8 cellular contexts compared by ENCODE assay signal in the genomic region with DNA sequence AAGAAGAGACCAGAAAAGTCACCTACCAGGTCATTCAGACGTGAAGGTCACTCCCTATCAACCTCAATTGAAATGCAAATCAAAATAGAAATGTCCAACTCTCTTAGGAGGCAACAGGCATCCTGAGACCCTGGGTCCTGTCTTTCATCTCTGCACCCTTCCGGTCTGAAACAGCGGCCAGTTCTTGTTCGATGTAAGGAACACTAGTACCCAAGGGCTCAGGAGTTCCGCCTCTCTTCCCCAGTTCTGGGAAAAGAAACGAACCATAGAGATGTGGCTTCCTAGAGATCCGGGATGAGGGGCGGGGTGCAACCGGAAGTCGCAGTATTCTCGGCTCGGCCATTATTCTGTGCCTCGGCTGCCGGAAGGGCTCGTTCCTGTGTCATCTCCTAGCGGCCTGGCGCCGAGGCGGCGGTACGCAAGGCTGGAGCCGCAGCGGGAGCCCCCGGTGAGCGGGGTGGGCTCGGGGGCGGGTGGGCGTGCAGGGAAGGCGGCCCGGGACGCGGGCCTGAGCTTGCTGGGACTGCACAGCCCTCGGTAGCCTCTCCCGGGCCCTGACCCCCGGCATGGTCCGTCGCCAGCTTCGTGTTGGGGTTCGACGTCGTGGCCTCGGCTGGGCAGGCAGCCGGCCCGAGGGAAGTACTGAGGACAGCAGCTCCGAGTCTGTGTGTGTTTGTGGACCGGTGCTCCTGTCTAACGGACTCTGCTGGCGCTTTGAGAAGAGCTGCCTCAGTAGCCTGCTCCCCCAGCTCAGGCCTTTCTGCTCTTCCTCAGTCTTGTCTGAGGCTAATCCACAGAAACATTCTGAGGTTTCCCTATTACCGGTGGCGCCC. TPM values are rescaled to one million over a fixed set of nuclear protein-coding genes. Genes with fewer than 3 reads are reported as not detected.
A peak's percentile ranks its signal among the peaks of the same experiment; 100 is the strongest.
DNase-seq lines count a peak whose midpoint lies in the region; ATAC-seq lines count a peak whose summit lies in the region.

A gene (plus strand): TSS at position 341 of the 833 bp plus-strand sequence. CDS start 4,119 bp downstream, outside the sequence.

- peak; percentile 95 for ATAC-seq in GM18867 (IDR thresholded peaks at IDR 0.05; ENCODE audit: unreplicated experiment)
- ATAC-seq in HG03097 (IDR thresholded peaks at IDR 0.05; ENCODE audit: low FRiP score, unreplicated experiment), result peak; percentile 85

- DNase-seq in AG08395 (ENCODE audit: low spot score) (peak; percentile 94), NCI-H2227 treated with DMSO at 0.1 percent for 48 hours (lab: John Stamatoyannopoulos, UW) (peak; percentile 48), cerebellum (ENCODE audit: low spot score) (peak; percentile 90), kidney glomerular epithelial cell (lab: John Stamatoyannopoulos, UW) (peak; percentile 69)
- DNase-seq in activated CD4-positive, CD25-positive, alpha-beta regulatory T cell treated with anti-CD3 and anti-CD28 coated beads, Interleukin-2, amount 50 U/mL, for 16 hours (ENCODE audit: low read depth, low spot score), result peak; percentile 21
- peak; percentile 42 to 51 for DNase-seq in stimulated activated CD4-positive, alpha-beta T cell treated with anti-CD3 and anti-CD28 coated beads, Interleukin-15, amount 100 ng/mL, for 48 hours (ENCODE audit: low read depth in 2 of 2)

RNA-seq across cellular contexts. Expression of the gene that starts here (rescaled TPM):
- 50.7 TPM for total RNA-seq in cerebellum

Comparison
In these comparisons a context has a peak if more than half of its experiments do, and no peak if none do; other contexts are left out.
1. Peak in every context shown above with its lines: DNase-seq and ATAC-seq.
2. DNase-seq: peak in every context shown above with its lines; median percentile 94 in AG08395; 90 in cerebellum; 69 in kidney glomerular epithelial cell; 48 in NCI-H2227 treated with DMSO at 0.1 percent for 48 hours; 46 in stimulated activated CD4-positive, alpha-beta T cell treated with anti-CD3 and anti-CD28 coated beads, Interleukin-15, amount 100 ng/mL, for 48 hours; 21 in activated CD4-positive, CD25-positive, alpha-beta regulatory T cell treated with anti-CD3 and anti-CD28 coated beads, Interleukin-2, amount 50 U/mL, for 16 hours.